Comparison of ENCODE assay signal across 22 cellular contexts in the genomic region with DNA sequence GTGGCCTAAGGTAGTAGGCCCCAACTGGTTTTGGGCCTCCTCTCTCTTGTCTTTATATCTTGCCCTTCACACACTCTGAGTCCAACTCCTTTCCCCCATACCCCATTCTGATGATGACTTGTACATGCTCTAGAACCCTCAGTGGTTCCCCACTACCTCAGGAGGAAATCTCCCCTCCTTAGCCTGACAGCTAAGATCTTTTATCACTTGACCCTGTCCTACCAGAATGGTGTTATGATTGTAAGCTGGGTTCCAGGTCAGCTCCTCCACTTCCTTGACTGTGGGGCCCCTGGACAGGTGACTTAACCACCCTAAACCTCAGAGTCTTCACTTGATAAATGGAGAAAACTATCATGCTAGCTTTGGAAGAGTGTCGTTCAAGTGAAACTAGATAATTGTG. TPM values are rescaled to one million over a fixed set of nuclear protein-coding genes. Genes with fewer than 3 reads are reported as not detected.
DNase-seq lines count a peak whose midpoint lies in the region; ATAC-seq, FAIRE-seq and TF ChIP-seq lines count a peak whose summit lies in the region.
"Had no signal": no experiment of that assay in that cellular context is flagged by ENCODE, and none has a peak within 500 bp of the region (broad histone marks: within the 10 kb centered on the region; RNA-seq: fewer than 3 reads in every experiment).

No MANE protein-coding gene starts in this region.

- CTCF ChIA-PET in K562 (lab: Yijun Ruan, JAX; ENCODE audit: low intra/inter-chr PET ratio), result no interaction called here

- TF ChIP-seq EP300 in K562 (IDR thresholded peaks at IDR 0.05; ENCODE audit: low read length), result no peak

- H3K27ac ChIP-seq in heart left ventricle, result peak overlapping the region in 11 of 12 donors; percentile 32 to 95 (median 86)
- H3K27ac ChIP-seq in K562 (ENCODE audit: extremely low read depth, low read depth, low read length), result no peak overlapping the region
- H3K27ac ChIP-seq in psoas muscle, result peak overlapping the region; percentile 75
- H3K27ac ChIP-seq in spleen, result no peak overlapping the region
- H3K27ac ChIP-seq in testis, result no peak overlapping the region
- H3K27ac ChIP-seq: C4-2B, GM23248 had no signal

- H2AFZ ChIP-seq in K562 (ENCODE audit: low read depth, low read length), result no peak overlapping the region
- H2AFZ ChIP-seq: GM23248 had no signal

- no peak overlapping the region for H3K4me3 ChIP-seq in heart left ventricle
- H3K4me3 ChIP-seq in K562, result no peak overlapping the region
- H3K4me3 ChIP-seq in psoas muscle, result no peak overlapping the region
- no peak overlapping the region for H3K4me3 ChIP-seq in spleen
- H3K4me3 ChIP-seq in testis, result no peak overlapping the region
- H3K4me3 ChIP-seq: GM23248 had no signal

- H3K36me3 ChIP-seq in heart left ventricle (no peaks in the 10 kb centered on the region), K562 (ENCODE audit: control insufficient read depth, insufficient read depth, low read length) (no peaks in the 10 kb centered on the region), psoas muscle (ENCODE audit: insufficient read depth in 1 of 2, low read depth in 1 of 2) (no peaks in the 10 kb centered on the region), spleen (no peaks in the 10 kb centered on the region), testis (ENCODE audit: low read depth, missing control alignments) (no peaks in the 10 kb centered on the region)

- TF ChIP-seq POLR2A in heart left ventricle (IDR thresholded peaks at IDR 0.05), result no peak
- TF ChIP-seq POLR2A in K562 (conservative IDR thresholded peaks at IDR 0.05), result no peak
- TF ChIP-seq POLR2A in spleen (IDR thresholded peaks at IDR 0.05), result no peak
- no peak for TF ChIP-seq POLR2A in testis (IDR thresholded peaks at IDR 0.05)

- H3K79me2 ChIP-seq in K562 (ENCODE audit: control insufficient read depth, insufficient read depth, low read length), result no peaks in the 10 kb centered on the region

- peaks cover 0 to 6% (median 0%) of the 10 kb centered on the region in 9 donors for H3K27me3 ChIP-seq in heart left ventricle
- H3K27me3 ChIP-seq in K562 (ENCODE audit: control insufficient read depth in 2 of 2, insufficient read depth in 2 of 2, low read length in 2 of 2), result peaks cover 4 to 35% of the 10 kb centered on the region in 2 experiments; a peak in 3 of 5 replicates
- no peaks in the 10 kb centered on the region for H3K27me3 ChIP-seq in psoas muscle (ENCODE audit: insufficient read depth in 3 of 3, low read length in 2 of 3)
- peaks cover 0 to 27% (median 5%) of the 10 kb centered on the region in 7 donors for H3K27me3 ChIP-seq in spleen (replicated peaks in 1 of 7)
- no peaks in the 10 kb centered on the region for H3K27me3 ChIP-seq in testis

- TF ChIP-seq CTCF in heart left ventricle (IDR thresholded peaks at IDR 0.05), result no peak
- TF ChIP-seq CTCF in GM13976 (IDR thresholded peaks at IDR 0.05; ENCODE audit: borderline replicate concordance, control extremely low read depth, extremely low read depth, insufficient read depth, missing control alignments), result no peak
- TF ChIP-seq CTCF in K562 (IDR thresholded peaks at IDR 0.05 in 2 of 3, conservative IDR thresholded peaks at IDR 0.05 in 1 of 3; ENCODE audit: insufficient read depth in 2 of 3, low read depth in 1 of 3, low read length in 3 of 3), result no peak
- TF ChIP-seq CTCF in psoas muscle (IDR thresholded peaks at IDR 0.05), result no peak
- TF ChIP-seq CTCF in spleen (IDR thresholded peaks at IDR 0.05 in 8 of 11, conservative IDR thresholded peaks at IDR 0.05 in 3 of 11), result no peak
- TF ChIP-seq CTCF in testis (IDR thresholded peaks at IDR 0.05), result no peak

- H3K9me3 ChIP-seq in heart left ventricle, result no peaks in the 10 kb centered on the region
- H3K9me3 ChIP-seq in K562 (replicated peaks; ENCODE audit: control insufficient read depth, insufficient read depth, low read depth, low read length), result no peaks in the 10 kb centered on the region
- no peaks in the 10 kb centered on the region for H3K9me3 ChIP-seq in psoas muscle
- no peaks in the 10 kb centered on the region for H3K9me3 ChIP-seq in spleen
- no peaks in the 10 kb centered on the region for H3K9me3 ChIP-seq in testis
- H3K9me3 ChIP-seq: Caco-2 had no signal

- intact Hi-C loops in heart left ventricle (cut with DNase I) (loop anchor here in 2 of 10 donors (10.0 kb wide), 2 partner anchors 65 to 245 kb away; no protein-coding TSS in a partner anchor), Right ventricle myocardium inferior (cut with DNase I) (loop anchor here (5.0 kb wide), 1 partner anchor 432 kb away; no protein-coding TSS in a partner anchor), K562 (cut with micrococcal nuclease) (no loop called here), psoas muscle (cut with DNase I) (loop anchor here in 1 of 2 donors (10.0 kb wide), 1 partner anchor 245 kb away; no protein-coding TSS in a partner anchor), spleen (cut with DNase I; ENCODE audit: low total_unique reads) (no loop called here), testis (cut with DNase I; ENCODE audit: low total_unique reads) (loop anchor here (10.0 kb wide), 1 partner anchor 375 kb away; no protein-coding TSS in a partner anchor)

- FAIRE-seq in K562 (lab: Jason Lieb, UNC), result no peak
- FAIRE-seq: A204.1, D721Med, G401.6, H54, HepG2 had no signal

- POLR2A ChIA-PET in K562 (lab: Yijun Ruan, JAX), result interaction anchor here (1.0 to 1.3 kb wide), 3 partner anchors 13 to 21 kb away, joined by 3 to 4 read pairs (median 3); no protein-coding TSS in a partner anchor

- H3K9me1 ChIP-seq in K562 (ENCODE audit: control insufficient read depth, insufficient read depth, low read length), result no peaks in the 10 kb centered on the region

- no peak overlapping the region for H3K9ac ChIP-seq in K562 (ENCODE audit: insufficient read depth in 1 of 2, low read depth in 2 of 2, low read length in 2 of 2)
- H3K9ac ChIP-seq: GM23248 had no signal

- ATAC-seq in heart left ventricle (no peak), Right ventricle myocardium inferior (no peak), K562 (no peak), psoas muscle (no peak), HG02973 (IDR thresholded peaks at IDR 0.05; ENCODE audit: unreplicated experiment) (no peak)
- ATAC-seq: HepG2 had no signal

- in situ Hi-C loops in GM13976 (cut with MboI; ENCODE audit: low sequenced_read_pairs, unreplicated experiment) (no loop called here), K562 (cut with MboI) (loop anchor here (10.0 kb wide), 1 partner anchor 385 kb away; no protein-coding TSS in a partner anchor)

- no peak for TF ChIP-seq RAD21 in K562 (CRISPR knock-in tag; conservative IDR thresholded peaks at IDR 0.05 in 1 of 2, IDR thresholded peaks at IDR 0.05 in 1 of 2)

- DNase-seq in heart left ventricle (no peak), Right ventricle myocardium inferior (ENCODE audit: missing footprints) (no peak), GM13976 (ENCODE audit: low spot score) (peak; percentile 10), K562 (ENCODE audit: extremely low read depth in 1 of 4, low spot score in 3 of 4) (no peak), psoas muscle (no peak), spleen (no peak), testis (no peak)
- DNase-seq: ACHN; AML-193; Caco-2; CD4-positive, alpha-beta T cell; GM23248; HCEC 1CT; HFFc6 had no signal

- H3K4me2 ChIP-seq in K562 (ENCODE audit: insufficient read depth, low read length), result no peak overlapping the region

- 61 to 85% (median 74%) methylated on average over 1 of the region's 1 CpG for WGBS in heart left ventricle, 4 donors
- WGBS in K562 (ENCODE audit: insufficient coverage, low coverage, missing lambda C conversion rate), result 0% methylated on average over 1 of the region's 1 CpG
- WGBS in psoas muscle, 3 donors, result 66 to 88% (median 75%) methylated on average over 1 of the region's 1 CpG
- 92 to 100% (median 95%) methylated on average over 1 of the region's 1 CpG for WGBS in spleen, 5 donors
- 85 to 88% methylated on average over 1 of the region's 1 CpG for WGBS in testis, 2 donors

- H4K20me1 ChIP-seq in K562 (replicated peaks; ENCODE audit: control insufficient read depth, insufficient read depth, low read length), result no peaks in the 10 kb centered on the region

- H3K4me1 ChIP-seq in heart left ventricle, result peaks cover 0 to 40% (median 6%) of the 10 kb centered on the region in 12 donors
- peaks cover 0 to 5% of the 10 kb centered on the region in 2 experiments; a peak in 1 of 5 replicates for H3K4me1 ChIP-seq in K562 (replicated peaks in 1 of 2; ENCODE audit: control insufficient read depth in 2 of 2, insufficient read depth in 2 of 2, low read length in 2 of 2)
- no peaks in the 10 kb centered on the region for H3K4me1 ChIP-seq in psoas muscle
- H3K4me1 ChIP-seq in spleen, result no peaks in the 10 kb centered on the region
- H3K4me1 ChIP-seq in testis, result no peaks in the 10 kb centered on the region

- no TSS peak for BruUV-seq in K562 (replicated peaks; lab: Mats Ljungman, UMichigan)

RNA-seq across cellular contexts. Expression of a gene that starts 9.4 kb away (rescaled TPM):
- over 10,000 TPM in 8 of 9 donors, 1,000 to 10,000 TPM in 1; 9,599 to 55,783 (median 27,750) TPM for total RNA-seq in heart left ventricle
- over 10,000 TPM; 13,945 to 25,284 TPM for polyA plus RNA-seq in heart left ventricle
- total RNA-seq in Right ventricle myocardium inferior, result 17,347 TPM
- not detected in 2 replicates for total RNA-seq in K562 (2011; cell fraction: chromatin; rRNA removed; ENCODE audit: low replicate concordance)
- not detected in 2 replicates for total RNA-seq in K562 (2011; cell fraction: nucleolus; rRNA removed)
- not detected in 2 replicates for total RNA-seq in K562 (2011; cell fraction: nucleoplasm; rRNA removed)
- not detected in 2 replicates for total RNA-seq in K562 (2014; rRNA removed)
- total RNA-seq in K562 (2014; rRNA removed; fragmentation: Illumina TruSeq; extraction: Trizol), result not detected in 2 replicates
- not detected in 2 replicates for total RNA-seq in K562 (2015; rRNA removed; fragmentation: Illumina TruSeq; extraction: Trizol)
- not detected in 2 replicates for total RNA-seq in K562 (2021)
- polyA plus RNA-seq in K562 (2011; rRNA removed), result not detected in 2 replicates
- not detected in 2 replicates for polyA plus RNA-seq in K562 (2011; cell fraction: cytosol; rRNA removed)
- not detected in 2 replicates for polyA plus RNA-seq in K562 (2011; cell fraction: nucleus; rRNA removed)
- not detected in 2 replicates for polyA plus RNA-seq in K562 (2012)
- not detected in 2 replicates for polyA plus RNA-seq in K562 (2014; fragmentation: Illumina TruSeq; extraction: Trizol)
- polyA plus RNA-seq in K562 (2014; fragmentation: Nextera tagmentation; extraction: Ambion mirVana), result not detected
- not detected in 2 replicates for polyA plus RNA-seq in K562 (2014; rRNA removed)
- not detected in 2 replicates for polyA minus RNA-seq in K562 (2011; rRNA and poly(A)+ RNA removed)
- polyA minus RNA-seq in K562 (2011; cell fraction: cytosol; rRNA and poly(A)+ RNA removed), result not detected in 2 replicates
- polyA minus RNA-seq in K562 (2011; cell fraction: nucleus; rRNA and poly(A)+ RNA removed), result not detected in 2 replicates
- over 10,000 TPM in 3 of 4 donors, 1,000 to 10,000 TPM in 1; 8,427 to 31,606 (median 20,652) TPM for total RNA-seq in psoas muscle
- polyA plus RNA-seq in psoas muscle, result over 10,000 TPM in 2 of 3 donors, 1,000 to 10,000 TPM in 1; 7,765 to 17,490 (median 15,368) TPM
- total RNA-seq in spleen, result not detected
- polyA plus RNA-seq in spleen, result 1 to 10 TPM; 1.2 to 8.5 (median 1.3) TPM
- total RNA-seq in testis, result 1 to 10 TPM in 1 of 2 donors, under 1 TPM in 1; 0.55 to 1.9 TPM
- 131 TPM for polyA plus RNA-seq in testis (ENCODE audit: insufficient read depth, low read depth, low replicate concordance)
- total RNA-seq: Caco-2; CD4-positive, alpha-beta T cell; GM23248; HepG2; HFFc6 had no signal
- polyA plus RNA-seq: BJ, GM23248, HepG2 had no signal

Comparison
In these comparisons a context has a peak if more than half of its experiments do, and no peak if none do; other contexts are left out.
1. H3K27ac ChIP-seq: peak in heart left ventricle (11 of 12) and psoas muscle (single experiment); none in K562 (single experiment), spleen (0 of 8) and testis (0 of 2).
2. RNA of a gene that starts 9.4 kb away (total RNA-seq): 9,599 to 55,783 TPM in heart left ventricle, 8,427 to 31,606 TPM in psoas muscle and 17,347 TPM in Right ventricle myocardium inferior (single experiment); 0.55 to 1.9 TPM in testis, not detected in K562 and not detected in spleen; every median in the first group is over 1,000 times any median in the second.
3. intact Hi-C loops: an anchor here in Right ventricle myocardium inferior (5.0 kb wide) and testis (10.0 kb wide); none called in K562 and spleen.